Comparison of ENCODE assay signal across 20 cellular contexts in the genomic region with DNA sequence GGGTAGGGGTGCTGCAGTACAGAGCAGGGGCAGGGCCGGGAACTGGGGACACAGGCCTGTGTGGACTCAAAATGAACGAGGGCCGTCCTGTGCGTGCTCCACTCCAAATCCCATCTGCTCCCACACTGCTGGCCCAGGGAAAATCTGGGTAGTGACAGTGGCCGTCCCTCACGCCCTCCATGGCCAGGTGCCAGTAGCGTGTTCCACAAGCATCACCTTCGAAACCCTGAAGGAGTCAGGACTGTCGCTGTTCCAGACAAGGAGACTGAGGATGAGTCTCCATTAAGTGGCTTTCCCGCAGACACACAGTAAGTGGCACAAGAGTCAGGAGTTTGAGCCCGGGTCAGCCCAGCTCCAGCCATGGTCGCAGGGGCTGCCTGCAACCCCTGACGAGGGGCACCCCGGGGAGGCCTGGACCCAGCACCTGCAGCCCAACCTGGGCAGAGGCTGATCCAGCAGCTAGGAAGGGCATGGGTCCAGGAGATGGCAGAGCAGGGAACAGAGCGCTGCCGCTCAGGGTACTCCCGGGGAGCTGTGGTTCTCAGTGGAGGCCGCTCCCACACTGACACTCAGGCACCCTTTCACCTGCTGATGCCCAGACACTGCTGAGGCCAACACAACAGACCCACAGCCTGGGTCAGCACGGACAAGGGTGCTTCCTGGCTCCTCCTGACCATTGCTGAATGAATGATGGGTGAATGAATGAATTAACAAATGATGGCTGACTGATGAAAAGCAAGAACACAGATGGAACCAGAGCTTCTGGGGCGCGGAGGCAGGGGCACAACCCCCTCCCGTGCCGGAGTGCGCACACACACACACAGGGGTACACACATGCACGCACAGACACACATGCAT. TPM values are rescaled to one million over a fixed set of nuclear protein-coding genes. Genes with fewer than 3 reads are reported as not detected.
"Had no signal": no experiment of that assay in that cellular context is flagged by ENCODE, and none has a peak within 500 bp of the region (broad histone marks: within the 10 kb centered on the region; RNA-seq: fewer than 3 reads in every experiment).

No MANE protein-coding gene starts in this region.

- ATAC-seq: esophagus mucosa; left colon; mucosa of descending colon; naive thymus-derived CD4-positive, alpha-beta T cell; stimulated activated memory B cell treated with anti-CD40 and anti-IgM and Interleukin-4, amounts not matched to agents 10 μg/mL and 1 μg/mL and 100 μg/mL, for 72 hours had no signal

- DNase-seq: activated CD4-positive, alpha-beta T cell treated with anti-CD3 and anti-CD28 coated beads, Interleukin-2, amount 50 U/mL, for 1 hour; activated CD4-positive, CD25-positive, alpha-beta regulatory T cell; activated CD8-positive, alpha-beta memory T cell treated with anti-CD3 and anti-CD28 coated beads for 24 hours; activated naive CD4-positive, alpha-beta T cell treated with Interleukin-2 at 50 U/mL for 16 hours; naive thymus-derived CD4-positive, alpha-beta T cell; occipital lobe; stimulated activated CD4-positive, alpha-beta T cell treated with anti-CD3 and anti-CD28 coated beads, Interleukin-12 subunit alpha, Interleukin-12 subunit beta, amount 100 ng/mL, for 4 hours; stimulated activated CD4-positive, alpha-beta T cell treated with anti-CD3 and anti-CD28 coated beads, Interleukin-2, amount 100 ng/mL, for 48 hours; SW 1271; thyroid gland had no signal

- H3K4me3 ChIP-seq: adrenal gland, mucosa of descending colon, thyroid gland had no signal

- H3K36me3 ChIP-seq: adrenal gland, thyroid gland had no signal

- H3K4me1 ChIP-seq: adrenal gland had no signal

- H3K27ac ChIP-seq: adrenal gland, thyroid gland had no signal

- H3K9me3 ChIP-seq: adrenal gland, mucosa of descending colon, thyroid gland had no signal

- FAIRE-seq: urothelium cell line had no signal

- H3K27me3 ChIP-seq: adrenal gland, thyroid gland had no signal

RNA-seq across cellular contexts. Expression of gene IGF2, which starts 35.3 kb away (rescaled TPM):
- total RNA-seq: T-helper 2 cell treated with Interferon-gamma antibody and Interleukin-4, amounts not matched to agents 100 ng/mL and 5 ng/mL, for 36 hours had no signal
- polyA plus RNA-seq: naive thymus-derived CD4-positive, alpha-beta T cell had no signal

RNA-seq across cellular contexts. Expression of gene INS, which starts 57.1 kb away (rescaled TPM):
- total RNA-seq: activated T-helper 1 cell treated with anti-CD3 and anti-CD28 coated beads, Interleukin-12 subunit alpha, Interleukin-12 subunit beta, Interleukin-2, Interleukin-4 antibody, amounts not matched to agents 30 ng/mL and 10 ng/mL and 1 ng/mL, durations not matched to agents 14 hours and 24 hours and 36 hours; esophagus mucosa; mucosa of descending colon; naive thymus-derived CD4-positive, alpha-beta T cell; occipital lobe; pulmonary artery endothelial cell; SK-MEL-5; T-helper 2 cell treated with Interferon-gamma antibody and Interleukin-4, amounts not matched to agents 100 ng/mL and 5 ng/mL, for 36 hours; thyroid gland had no signal
- polyA plus RNA-seq: naive thymus-derived CD4-positive, alpha-beta T cell had no signal
